Comparison of ENCODE assay signal across 1 cellular context in genomic region chr19:35018379-35018778, GRCh38.
TF ChIP-seq lines count a peak whose summit lies in the region.

No MANE protein-coding gene starts in this region.

TF ChIP-seq in A549, 52 proteins besides CTCF, POLR2A, EP300 and RAD21:
- TF ChIP-seq KDM5A (IDR thresholded peaks at IDR 0.05) (no peak), NFE2L2 (conservative IDR thresholded peaks at IDR 0.05; ENCODE audit: low read length) (no peak), ZFP36 (IDR thresholded peaks at IDR 0.05; ENCODE audit: borderline replicate concordance, partially characterized antibody) (peak; percentile 81), REST (IDR thresholded peaks at IDR 0.05) (no peak), MAFK (IDR thresholded peaks at IDR 0.05; ENCODE audit: partially characterized antibody) (no peak), RNF2 (IDR thresholded peaks at IDR 0.05; ENCODE audit: borderline replicate concordance, low read depth) (no peak)
